ENCODE assay signal across 21 cellular contexts in genomic region chr14:73259837-73260236, GRCh38. TPM values are rescaled to one million over a fixed set of nuclear protein-coding genes. Genes with fewer than 3 reads are reported as not detected.
DNase-seq lines count a peak whose midpoint lies in the region; ATAC-seq and TF ChIP-seq lines count a peak whose summit lies in the region.
"Had no signal": no experiment of that assay in that cellular context is flagged by ENCODE, and none has a peak within 500 bp of the region (broad histone marks: within the 10 kb centered on the region; RNA-seq: fewer than 3 reads in every experiment).

No MANE protein-coding gene starts in this region.

- intact Hi-C loops in IMR-90 (cut with micrococcal nuclease) (no loop called here), posterior vena cava (cut with DNase I) (no loop called here)

- no peak overlapping the region for H2AFZ ChIP-seq in IMR-90 (replicated peaks; ENCODE audit: low read length, poor library complexity)

- POLR2A ChIA-PET in IMR-90 (lab: Charles Lee; ENCODE audit: unreplicated experiment) = no interaction called here

- H3K4me1 ChIP-seq in IMR-90 (ENCODE audit: control insufficient read depth, insufficient read depth, low read length) (no peaks in the 10 kb centered on the region), foreskin keratinocyte (no peaks in the 10 kb centered on the region)
- H3K4me1 ChIP-seq: SJSA1 had no signal

- H2BK120ac ChIP-seq in IMR-90 (ENCODE audit: low read depth, low read length) = no peak overlapping the region

- H4K20me1 ChIP-seq in IMR-90 (ENCODE audit: insufficient read depth, low read length) = no peaks in the 10 kb centered on the region; the same call in 1 of the 2 replicates

- H2BK5ac ChIP-seq in IMR-90 (ENCODE audit: low read depth, low read length, poor library complexity, severe bottlenecking) = no peak overlapping the region

- H4K91ac ChIP-seq in IMR-90 (ENCODE audit: insufficient read depth, low read depth, low read length) = no peak overlapping the region

- H2AK9ac ChIP-seq in IMR-90 (replicated peaks; ENCODE audit: low read depth, low read length, poor library complexity) = peak overlapping the region; percentile 65

- no peaks in the 10 kb centered on the region; the same call in 1 of the 2 replicates for H3K27me3 ChIP-seq in IMR-90 (ENCODE audit: control insufficient read depth, insufficient read depth, low read length)
- no peaks in the 10 kb centered on the region for H3K27me3 ChIP-seq in foreskin keratinocyte
- H3K27me3 ChIP-seq: SJSA1 had no signal

- H3K27ac ChIP-seq in IMR-90 (ENCODE audit: insufficient read depth, low read length) (no peak overlapping the region), foreskin keratinocyte (no peak overlapping the region)
- H3K27ac ChIP-seq: C4-2B, SJSA1 had no signal

- no peaks in the 10 kb centered on the region for H3K9me3 ChIP-seq in IMR-90 (ENCODE audit: control insufficient read depth, insufficient read depth, low read length)
- H3K9me3 ChIP-seq: SJSA1 had no signal

- no peak overlapping the region for H2BK20ac ChIP-seq in IMR-90 (ENCODE audit: low read depth, low read length)

- peak; percentile 33 for DNase-seq in activated effector memory CD4-positive, alpha-beta T cell treated with anti-CD3 and anti-CD28 coated beads, Interleukin-2, amount 50 U/mL, for 16 hours
- no peak for DNase-seq in activated effector memory CD4-positive, alpha-beta T cell treated with Interleukin-2 at 50 U/mL for 16 hours
- DNase-seq in IMR-90 = no peak
- DNase-seq in foreskin keratinocyte = peak in 1 of 2 donors; percentile 46
- DNase-seq in posterior vena cava (ENCODE audit: low spot score) = peak; percentile 23
- DNase-seq in activated CD8-positive, alpha-beta memory T cell treated with anti-CD3 and anti-CD28 coated beads, Interleukin-2, amount 50 U/mL, for 4 hours = no peak
- no peak for DNase-seq in stimulated activated CD4-positive, alpha-beta T cell treated with anti-CD3 and anti-CD28 coated beads, Interleukin-15, amount 100 ng/mL, for 24 hours
- DNase-seq: EL, GF-D8, HCEC 1CT, KBM-7, NCI-H1092, NCI-H1436, NCI-H187 treated with DMSO at 0.1 percent for 48 hours, NCI-H2227 treated with DMSO at 0.1 percent for 48 hours, NCI-H524, NCI-H82 had no signal

- no peak overlapping the region for H4K8ac ChIP-seq in IMR-90 (ENCODE audit: low read depth in 2 of 2, low read length in 2 of 2)

- ATAC-seq in IMR-90 (ENCODE audit: low read depth) (no peak), foreskin keratinocyte (peak; percentile 81), HG03565 (IDR thresholded peaks at IDR 0.05; ENCODE audit: unreplicated experiment) (no peak)
- ATAC-seq: Right ventricle myocardium inferior had no signal

- in situ Hi-C loops in IMR-90 (cut with MboI; ENCODE audit: low sequenced_read_pairs) = no loop called here

- H3K9ac ChIP-seq in IMR-90 (ENCODE audit: low read depth, low read length) = no peak overlapping the region

- no peak overlapping the region for H3K4ac ChIP-seq in IMR-90 (ENCODE audit: low read depth, low read length)

- no peak overlapping the region for H3K14ac ChIP-seq in IMR-90 (replicated peaks; ENCODE audit: low read depth, low read length)

- H4K5ac ChIP-seq in IMR-90 (ENCODE audit: low read depth, low read length) = no peak overlapping the region

- no peak overlapping the region for H2AK5ac ChIP-seq in IMR-90 (ENCODE audit: low read depth, low read length)

- 76% methylated on average over 2 of the region's 9 CpGs; no CpG with 5 or more reads in 1 of the 2 experiments for WGBS in IMR-90 (ENCODE audit: extremely low coverage in 2 of 2, insufficient read length in 1 of 2), 2 experiments

- no peak overlapping the region for H3K4me2 ChIP-seq in IMR-90 (ENCODE audit: low read depth, low read length)

- TF ChIP-seq CTCF in IMR-90 (conservative IDR thresholded peaks at IDR 0.05; ENCODE audit: low read depth, low read length) (no peak), foreskin keratinocyte (conservative IDR thresholded peaks at IDR 0.05) (no peak)

- H3K9me1 ChIP-seq in IMR-90 (ENCODE audit: insufficient read depth, low read length) = no peaks in the 10 kb centered on the region

- BruUV-seq in IMR-90 (replicated peaks; lab: Mats Ljungman, UMichigan) = no TSS peak

- no peak for TF ChIP-seq RAD21 in IMR-90 (IDR thresholded peaks at IDR 0.05; ENCODE audit: low read length)

- H3K56ac ChIP-seq in IMR-90 (ENCODE audit: extremely low read depth, insufficient read depth, low read length) = no peak overlapping the region

- H3K79me1 ChIP-seq in IMR-90 (ENCODE audit: low read depth in 1 of 2, low read length in 2 of 2) = no peaks in the 10 kb centered on the region

- no peak for TF ChIP-seq POLR2A in IMR-90 (IDR thresholded peaks at IDR 0.05; ENCODE audit: low read depth, low read length)

- CTCF ChIA-PET in IMR-90 (lab: Yijun Ruan, JAX) = no interaction called here

- no peaks in the 10 kb centered on the region for H3K36me3 ChIP-seq in IMR-90 (ENCODE audit: control insufficient read depth, insufficient read depth, low read length)
- H3K36me3 ChIP-seq: SJSA1 had no signal

- no peak overlapping the region for H2BK15ac ChIP-seq in IMR-90 (ENCODE audit: low read depth, low read length)

- dilution Hi-C loops in IMR-90 (cut with HindIII; ENCODE audit: low sequenced_read_pairs, unreplicated experiment) = no loop called here

- H3K18ac ChIP-seq in IMR-90 (ENCODE audit: low read depth, low read length) = no peak overlapping the region

- H3K4me3 ChIP-seq in IMR-90 (ENCODE audit: insufficient read depth, low read depth, low read length) = no peak overlapping the region
- H3K4me3 ChIP-seq: SJSA1 had no signal

- no peak overlapping the region; the same call in 1 of the 2 replicates for H3K23ac ChIP-seq in IMR-90 (ENCODE audit: low read depth, low read length)

TF ChIP-seq in IMR-90, 13 proteins besides CTCF, POLR2A, EP300 and RAD21:
- TF ChIP-seq CEBPB (IDR thresholded peaks at IDR 0.05; ENCODE audit: low read depth, low read length) (no peak), RCOR1 (IDR thresholded peaks at IDR 0.05; ENCODE audit: insufficient replicate concordance, low read length) (no peak), MXI1 (IDR thresholded peaks at IDR 0.05; ENCODE audit: borderline replicate concordance, low read depth, low read length) (no peak), USF2 (IDR thresholded peaks at IDR 0.05; ENCODE audit: low read depth, low read length) (no peak), NFE2L2 (IDR thresholded peaks at IDR 0.05; ENCODE audit: low read depth, low read length) (no peak), BHLHE40 (IDR thresholded peaks at IDR 0.05; ENCODE audit: low read depth, low read length) (no peak), FOS (IDR thresholded peaks at IDR 0.05; ENCODE audit: low read depth, low read length) (no peak), RFX5 (IDR thresholded peaks at IDR 0.05; ENCODE audit: low read depth, low read length) (no peak), CHD1 (IDR thresholded peaks at IDR 0.05; ENCODE audit: low read depth, low read length) (no peak), MAFK (IDR thresholded peaks at IDR 0.05; ENCODE audit: low read depth, low read length) (no peak), MAZ (IDR thresholded peaks at IDR 0.05; ENCODE audit: borderline replicate concordance, low read depth, low read length) (no peak), SMC3 (IDR thresholded peaks at IDR 0.05; ENCODE audit: low read depth, low read length) (no peak), ELK1 (IDR thresholded peaks at IDR 0.05; ENCODE audit: borderline replicate concordance, low read depth, low read length) (no peak)
TF ChIP-seq in IMR-90: peak in this region for 0.

RNA-seq across cellular contexts. Expression of gene PAPLN, which starts 22.5 kb away (rescaled TPM):
- total RNA-seq in IMR-90 (2012; rRNA removed) = 0.28 and 0.36 TPM in 2 replicates
- polyA plus RNA-seq in IMR-90 (2012; rRNA removed) = 0.83 and 1.2 TPM in 2 replicates
- polyA plus RNA-seq in IMR-90 (2012; cell fraction: cytosol; rRNA removed) = 0.34 and 0.79 TPM in 2 replicates
- polyA plus RNA-seq in IMR-90 (2012; cell fraction: nucleus; rRNA removed; ENCODE audit: low replicate concordance) = 10.9 and 11.7 TPM in 2 replicates
- total RNA-seq in foreskin keratinocyte = 2.0 and 3.9 TPM in 2 replicates
- polyA plus RNA-seq in foreskin keratinocyte = 1.2 and 2.3 TPM in 2 replicates
- 10 to 100 TPM in 1 of 2 donors, 1 to 10 TPM in 1; 9.4 to 19.4 TPM for total RNA-seq in posterior vena cava

Comparison
In these comparisons a context has a peak if more than half of its experiments do, and no peak if none do; other contexts are left out.
1. DNase-seq: peak in activated effector memory CD4-positive, alpha-beta T cell treated with anti-CD3 and anti-CD28 coated beads, Interleukin-2, amount 50 U/mL, for 16 hours (single experiment) and posterior vena cava (single experiment); none in activated effector memory CD4-positive, alpha-beta T cell treated with Interleukin-2 at 50 U/mL for 16 hours (single experiment), IMR-90 (single experiment), activated CD8-positive, alpha-beta memory T cell treated with anti-CD3 and anti-CD28 coated beads, Interleukin-2, amount 50 U/mL, for 4 hours (single experiment) and stimulated activated CD4-positive, alpha-beta T cell treated with anti-CD3 and anti-CD28 coated beads, Interleukin-15, amount 100 ng/mL, for 24 hours (single experiment).